Comparison of ENCODE assay signal across 1 cellular context in genomic region chr5:169431386-169431785, GRCh38.
TF ChIP-seq lines count a peak whose summit lies in the region.

No MANE protein-coding gene starts in this region.

TF ChIP-seq in SK-N-SH, 30 proteins besides CTCF, POLR2A, EP300 and RAD21 (continued from another document):
- TF ChIP-seq, protein P1, sequence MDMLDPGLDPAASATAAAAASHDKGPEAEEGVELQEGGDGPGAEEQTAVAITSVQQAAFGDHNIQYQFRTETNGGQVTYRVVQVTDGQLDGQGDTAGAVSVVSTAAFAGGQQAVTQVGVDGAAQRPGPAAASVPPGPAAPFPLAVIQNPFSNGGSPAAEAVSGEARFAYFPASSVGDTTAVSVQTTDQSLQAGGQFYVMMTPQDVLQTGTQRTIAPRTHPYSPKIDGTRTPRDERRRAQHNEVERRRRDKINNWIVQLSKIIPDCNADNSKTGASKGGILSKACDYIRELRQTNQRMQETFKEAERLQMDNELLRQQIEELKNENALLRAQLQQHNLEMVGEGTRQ (IDR thresholded peaks at IDR 0.05; ENCODE audit: borderline replicate concordance, low read depth, low read length) = no peak
- TF ChIP-seq FOXJ3 (CRISPR knock-in tag; IDR thresholded peaks at IDR 0.05) (no peak), GATA2 (CRISPR knock-in tag; IDR thresholded peaks at IDR 0.05) (no peak), POLR2AphosphoS5 (IDR thresholded peaks at IDR 0.05; ENCODE audit: low read depth, low read length) (no peak), EZH2phosphoT487 (IDR thresholded peaks at IDR 0.05; ENCODE audit: borderline replicate concordance, low read depth) (no peak)
- TF ChIP-seq, protein P2, sequence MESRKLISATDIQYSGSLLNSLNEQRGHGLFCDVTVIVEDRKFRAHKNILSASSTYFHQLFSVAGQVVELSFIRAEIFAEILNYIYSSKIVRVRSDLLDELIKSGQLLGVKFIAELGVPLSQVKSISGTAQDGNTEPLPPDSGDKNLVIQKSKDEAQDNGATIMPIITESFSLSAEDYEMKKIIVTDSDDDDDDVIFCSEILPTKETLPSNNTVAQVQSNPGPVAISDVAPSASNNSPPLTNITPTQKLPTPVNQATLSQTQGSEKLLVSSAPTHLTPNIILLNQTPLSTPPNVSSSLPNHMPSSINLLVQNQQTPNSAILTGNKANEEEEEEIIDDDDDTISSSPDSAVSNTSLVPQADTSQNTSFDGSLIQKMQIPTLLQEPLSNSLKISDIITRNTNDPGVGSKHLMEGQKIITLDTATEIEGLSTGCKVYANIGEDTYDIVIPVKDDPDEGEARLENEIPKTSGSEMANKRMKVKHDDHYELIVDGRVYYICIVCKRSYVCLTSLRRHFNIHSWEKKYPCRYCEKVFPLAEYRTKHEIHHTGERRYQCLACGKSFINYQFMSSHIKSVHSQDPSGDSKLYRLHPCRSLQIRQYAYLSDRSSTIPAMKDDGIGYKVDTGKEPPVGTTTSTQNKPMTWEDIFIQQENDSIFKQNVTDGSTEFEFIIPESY (IDR thresholded peaks at IDR 0.05; ENCODE audit: borderline replicate concordance, low read depth) = no peak
